Comparison of ENCODE assay signal across 8 cellular contexts in the genomic region with DNA sequence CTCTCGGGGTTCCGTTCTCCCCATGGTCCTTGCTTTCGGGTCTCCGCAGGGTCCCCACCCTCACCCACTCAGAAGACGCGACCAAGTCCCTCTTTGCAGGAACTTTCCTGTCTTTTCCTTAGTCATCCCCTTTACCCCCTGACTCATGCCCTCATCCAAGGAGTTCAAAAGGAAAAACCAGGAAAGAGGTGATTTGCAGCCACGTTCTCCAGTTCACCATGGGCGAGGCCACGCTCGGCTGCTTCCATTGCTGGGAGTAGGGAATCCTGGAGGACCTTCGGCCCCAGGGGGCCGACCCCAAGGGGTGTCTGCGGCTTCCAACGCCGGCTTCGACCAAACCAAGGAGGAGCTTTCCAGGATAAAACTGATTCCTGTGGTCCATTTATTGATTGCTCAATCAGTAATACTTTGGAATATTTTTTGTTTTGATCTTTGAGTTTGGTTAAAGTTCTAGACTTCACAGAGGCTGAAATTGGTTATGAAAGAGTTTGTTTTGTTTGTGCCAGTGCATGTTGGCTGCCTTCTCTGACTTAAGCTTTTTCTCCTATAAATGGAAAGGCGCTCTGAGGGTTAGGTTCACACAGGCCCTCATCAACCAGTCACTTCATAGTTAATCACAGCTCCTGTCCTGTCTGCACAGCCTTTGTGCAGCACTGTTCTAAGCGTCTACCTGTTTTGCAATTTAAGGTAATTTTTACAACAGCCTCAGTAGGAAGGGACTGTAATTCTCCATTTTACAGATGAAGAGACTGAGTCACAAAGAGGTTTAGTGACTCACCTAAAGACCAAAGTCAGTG. TPM values are rescaled to one million over a fixed set of nuclear protein-coding genes. Genes with fewer than 3 reads are reported as not detected.
DNase-seq lines count a peak whose midpoint lies in the region; ATAC-seq and TF ChIP-seq lines count a peak whose summit lies in the region.

No MANE protein-coding gene starts in this region.

- peak overlapping the region; percentile 94 to 97 (median 94) for H3K4me3 Mint-ChIP-seq in nephron

- peaks cover 24% of the 10 kb centered on the region for H3K4me1 Mint-ChIP-seq in nephron

- no peaks in the 10 kb centered on the region for H3K36me3 Mint-ChIP-seq in nephron (ENCODE audit: low read depth)

- no peak for TF ChIP-seq CTCF in nephron (IDR thresholded peaks at IDR 0.05; ENCODE audit: unreplicated experiment in 3 of 3)

- H3K27ac Mint-ChIP-seq in nephron: peak overlapping the region; percentile 61 to 82 (median 73)

- peaks cover 29% of the 10 kb centered on the region for H3K27me3 Mint-ChIP-seq in nephron (ENCODE audit: low read depth)

- H3K9me3 Mint-ChIP-seq in nephron: no peaks in the 10 kb centered on the region

- DNase-seq in EL (peak; percentile 34), RKO (ENCODE audit: low spot score) (peak; percentile 83), DMS79 (lab: John Stamatoyannopoulos, UW) (no peak), cerebellum (ENCODE audit: low spot score) (no peak), NCI-H187 (lab: John Stamatoyannopoulos, UW) (no peak), NCI-H446 treated with DMSO at 0.1 percent for 48 hours (lab: John Stamatoyannopoulos, UW) (no peak)

- peak; percentile 66 for ATAC-seq in esophagus mucosa

RNA-seq across cellular contexts. Expression of gene ALDH2, which starts 0.8 kb away (rescaled TPM):
- 135 TPM for total RNA-seq in esophagus mucosa
- total RNA-seq in cerebellum: 22.0 TPM

Comparison
In these comparisons a context has a peak if more than half of its experiments do, and no peak if none do; other contexts are left out.
1. DNase-seq: peak in EL (single experiment) and RKO (single experiment); none in DMS79 (single experiment), cerebellum (single experiment), NCI-H187 (0 of 2) and NCI-H446 treated with DMSO at 0.1 percent for 48 hours (single experiment).